Comparison of ENCODE assay signal across 25 cellular contexts in the genomic region with DNA sequence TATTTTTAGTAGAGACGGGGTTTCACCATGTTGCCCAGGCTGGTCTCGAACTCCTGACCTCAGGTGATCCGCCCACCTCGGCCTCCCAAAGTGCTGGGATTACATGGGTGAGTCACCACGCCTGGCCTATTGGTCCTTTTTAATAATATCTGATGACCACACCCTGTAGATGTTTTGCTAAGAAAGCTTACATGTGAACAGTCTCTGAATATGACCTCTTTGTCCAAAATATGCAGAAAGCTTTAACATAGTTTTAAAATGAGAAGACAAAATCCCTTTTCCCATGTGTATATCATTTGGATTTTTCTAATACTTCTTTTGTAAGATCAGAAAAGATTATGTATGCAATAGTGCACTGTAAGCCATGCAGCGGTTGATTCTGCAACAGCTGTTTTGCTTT. TPM values are rescaled to one million over a fixed set of nuclear protein-coding genes. Genes with fewer than 3 reads are reported as not detected.
DNase-seq lines count a peak whose midpoint lies in the region; ATAC-seq, FAIRE-seq and TF ChIP-seq lines count a peak whose summit lies in the region.
"Had no signal": no experiment of that assay in that cellular context is flagged by ENCODE, and none has a peak within 500 bp of the region (broad histone marks: within the 10 kb centered on the region; RNA-seq: fewer than 3 reads in every experiment).

No MANE protein-coding gene starts in this region.

- H3K9me3 Mint-ChIP-seq in astrocyte (ENCODE audit: unreplicated experiment) = no peaks in the 10 kb centered on the region
- H3K9me3 Mint-ChIP-seq: activated naive CD4-positive, alpha-beta T cell treated with anti-CD3 and anti-CD28 coated beads, Interleukin-2, amount 10 ng/mL, durations not matched to agents 7 days and 5 days; activated T-cell treated with anti-CD3 and anti-CD28 coated beads, Interleukin-2, amount 50 U/mL, for 72 hours; memory B cell; type B pancreatic cell had no signal

- H3K27me3 ChIP-seq in ACC112 (ENCODE audit: insufficient read depth, low read length) (no peaks in the 10 kb centered on the region), GM23248 (replicated peaks; ENCODE audit: insufficient read depth) (no peaks in the 10 kb centered on the region), astrocyte (ENCODE audit: insufficient read depth, low read length) (no peaks in the 10 kb centered on the region)
- H3K27me3 ChIP-seq: ascending aorta had no signal

- H4K20me1 ChIP-seq in GM23248 (ENCODE audit: insufficient read depth) (no peaks in the 10 kb centered on the region), astrocyte (ENCODE audit: insufficient read depth, low read length) (peaks cover 15% of the 10 kb centered on the region)

- H3F3A ChIP-seq in GM23248 (ENCODE audit: insufficient read depth) = peaks cover 18% of the 10 kb centered on the region; the same call in 1 of the 2 replicates

- in situ Hi-C loops in GM23248 (cut with MboI) = no loop called here

- peaks cover 8% of the 10 kb centered on the region for H3K4me1 ChIP-seq in ACC112 (ENCODE audit: control insufficient read depth, insufficient read depth, low read length, unreplicated experiment)
- peaks cover 18% of the 10 kb centered on the region for H3K4me1 ChIP-seq in GM23248 (ENCODE audit: insufficient read depth)
- H3K4me1 ChIP-seq in astrocyte (ENCODE audit: insufficient read depth, low read length) = no peaks in the 10 kb centered on the region

- H3K4me3 Mint-ChIP-seq in astrocyte (ENCODE audit: unreplicated experiment) (no peak overlapping the region), T-helper 17 cell (no peak overlapping the region)
- H3K4me3 Mint-ChIP-seq: activated naive CD4-positive, alpha-beta T cell treated with anti-CD3 and anti-CD28 coated beads, Interleukin-2, amount 10 ng/mL, durations not matched to agents 7 days and 5 days; activated T-cell treated with anti-CD3 and anti-CD28 coated beads, Interleukin-2, amount 50 U/mL, for 72 hours; CD14-positive monocyte; memory B cell; type B pancreatic cell had no signal

- no peak overlapping the region for H3K9ac ChIP-seq in GM23248
- H3K9ac ChIP-seq in astrocyte (ENCODE audit: low read length) = no peak overlapping the region

- H3K79me2 ChIP-seq in ACC112 (ENCODE audit: control insufficient read depth, insufficient read depth, low read length, unreplicated experiment) = peaks cover 46% of the 10 kb centered on the region
- peaks cover 59% of the 10 kb centered on the region for H3K79me2 ChIP-seq in GM23248 (ENCODE audit: insufficient read depth)
- H3K79me2 ChIP-seq in astrocyte (ENCODE audit: insufficient read depth, low read length) = peaks cover 54% of the 10 kb centered on the region

- H3K27me3 Mint-ChIP-seq in astrocyte (ENCODE audit: low read depth, unreplicated experiment) (no peaks in the 10 kb centered on the region), T-helper 17 cell (no peaks in the 10 kb centered on the region)
- H3K27me3 Mint-ChIP-seq: activated naive CD4-positive, alpha-beta T cell treated with anti-CD3 and anti-CD28 coated beads, Interleukin-2, amount 10 ng/mL, durations not matched to agents 7 days and 5 days; memory B cell; type B pancreatic cell had no signal

- H3K4me3 ChIP-seq in ACC112 (ENCODE audit: low read depth, low read length) = no peak overlapping the region
- H3K4me3 ChIP-seq in GM23248 = no peak overlapping the region
- no peak overlapping the region for H3K4me3 ChIP-seq in astrocyte (ENCODE audit: insufficient read depth, low read depth, low read length)
- H3K4me3 ChIP-seq in foreskin fibroblast (ENCODE audit: low read depth in 1 of 2, low read length in 2 of 2) = no peak overlapping the region
- H3K4me3 ChIP-seq: ascending aorta had no signal

- ATAC-seq in GM18502 (IDR thresholded peaks at IDR 0.05; ENCODE audit: poor library complexity, unreplicated experiment) (no peak), T-helper 17 cell (no peak), GM18868 (IDR thresholded peaks at IDR 0.05; ENCODE audit: unreplicated experiment) (no peak)
- ATAC-seq: left cardiac atrium had no signal

- no peak for FAIRE-seq in astrocyte (lab: Jason Lieb, UNC)
- FAIRE-seq: D721Med had no signal

- no peaks in the 10 kb centered on the region for H3K9me3 ChIP-seq in GM23248 (ENCODE audit: low read depth)
- H3K9me3 ChIP-seq in astrocyte (ENCODE audit: insufficient read depth, low read depth, low read length) = no peaks in the 10 kb centered on the region
- H3K9me3 ChIP-seq in T-helper 17 cell (ENCODE audit: control insufficient read depth, low read length, poor library complexity, severe bottlenecking) = no peaks in the 10 kb centered on the region
- H3K9me3 ChIP-seq: ascending aorta had no signal

- H3K36me3 ChIP-seq in ACC112 (ENCODE audit: insufficient read depth, low read length) = no peaks in the 10 kb centered on the region
- H3K36me3 ChIP-seq in GM23248 (ENCODE audit: low read depth) = no peaks in the 10 kb centered on the region
- no peaks in the 10 kb centered on the region for H3K36me3 ChIP-seq in astrocyte (ENCODE audit: insufficient read depth, low read length)
- H3K36me3 ChIP-seq: ascending aorta had no signal

- WGBS in GM23248 (ENCODE audit: low coverage in 1 of 2, low lambda C conversion rate in 2 of 2, missing lambda C conversion rate in 2 of 2), 2 experiments = 71 to 75% methylated on average over 5 to 6 of the region's 6 CpGs

- no peaks in the 10 kb centered on the region for H3K9me2 ChIP-seq in GM23248 (ENCODE audit: insufficient read depth)

- H3K27ac ChIP-seq in ACC112 (ENCODE audit: low read depth, low read length) (peak overlapping the region; percentile 31), GM23248 (peak overlapping the region; percentile 52), astrocyte (ENCODE audit: low read depth, low read length) (no peak overlapping the region)
- H3K27ac ChIP-seq: ascending aorta had no signal

- H3K27ac Mint-ChIP-seq in astrocyte (ENCODE audit: unreplicated experiment) (no peak overlapping the region), T-helper 17 cell (no peak overlapping the region)
- H3K27ac Mint-ChIP-seq: activated naive CD4-positive, alpha-beta T cell treated with anti-CD3 and anti-CD28 coated beads, Interleukin-2, amount 10 ng/mL, durations not matched to agents 7 days and 5 days; activated T-cell treated with anti-CD3 and anti-CD28 coated beads, Interleukin-2, amount 50 U/mL, for 72 hours; memory B cell; type B pancreatic cell had no signal

- H3K4me1 Mint-ChIP-seq in astrocyte (ENCODE audit: low read depth, unreplicated experiment) (peaks cover 19% of the 10 kb centered on the region), T-helper 17 cell (peaks cover 20% of the 10 kb centered on the region)

- H2AFZ ChIP-seq in ACC112 (ENCODE audit: low read length, unreplicated experiment) = no peak overlapping the region
- H2AFZ ChIP-seq in GM23248 = no peak overlapping the region
- no peak overlapping the region for H2AFZ ChIP-seq in astrocyte (ENCODE audit: low read depth, low read length)

- H3K36me3 Mint-ChIP-seq in astrocyte (ENCODE audit: low read depth, unreplicated experiment) (no peaks in the 10 kb centered on the region), T-helper 17 cell (ENCODE audit: low read depth) (peaks cover 11% of the 10 kb centered on the region)
- H3K36me3 Mint-ChIP-seq: activated naive CD4-positive, alpha-beta T cell treated with anti-CD3 and anti-CD28 coated beads, Interleukin-2, amount 10 ng/mL, durations not matched to agents 7 days and 5 days had no signal

- peak; percentile 74 for DNase-seq in GM23248
- peak; percentile 35 for DNase-seq in astrocyte (ENCODE audit: low read depth)
- peak; percentile 11 to 59 for DNase-seq in foreskin fibroblast
- no peak for DNase-seq in T-helper 17 cell
- DNase-seq in GM10266 (ENCODE audit: extremely low spot score) = no peak
- DNase-seq: 8988T; activated CD4-positive, alpha-beta T cell treated with anti-CD3 and anti-CD28 coated beads for 4 hours; activated naive CD4-positive, alpha-beta T cell treated with anti-CD3 and anti-CD28 coated beads, Interleukin-2, amount 10 ng/mL, durations not matched to agents 7 days and 5 days; activated T-cell treated with anti-CD3 and anti-CD28 coated beads, Interleukin-2, amount 50 U/mL, for 72 hours; cerebellar nuclear complex; effector CD8-positive, alpha-beta T cell; erythroblast; left cardiac atrium; NCI-H1417; NCI-H510A; SHP77 treated with DMSO at 0.1 percent for 48 hours; T-helper 1 cell had no signal

- no peak for TF ChIP-seq CTCF in astrocyte (IDR thresholded peaks at IDR 0.05; ENCODE audit: insufficient read depth, low read depth, low read length)
- no peak for TF ChIP-seq CTCF in foreskin fibroblast (IDR thresholded peaks at IDR 0.05; ENCODE audit: low read depth, low read length)
- no peak for TF ChIP-seq CTCF in GM10266 (IDR thresholded peaks at IDR 0.05; ENCODE audit: control insufficient read depth, insufficient read depth, low read depth, missing control alignments)

- H3K4me2 ChIP-seq in GM23248 (ENCODE audit: unreplicated experiment) = no peak overlapping the region
- H3K4me2 ChIP-seq in astrocyte (ENCODE audit: low read length) = no peak overlapping the region

RNA-seq across cellular contexts. Expression of gene MCU, which starts 38.5 kb away (rescaled TPM):
- total RNA-seq in GM23248 (2014; rRNA removed; shearing (Covaris generic)) = 29.5 and 57.7 TPM in 2 replicates
- 30.9 and 34.0 TPM in 2 replicates for polyA plus RNA-seq in GM23248 (2016; fragmentation: Nextera tagmentation; extraction: Ambion mirVana)
- total RNA-seq in astrocyte = 29.3 and 31.8 TPM in 2 replicates
- total RNA-seq in T-helper 17 cell = 10 to 100 TPM; 12.6 to 14.4 TPM

Comparison
In these comparisons a context has a peak if more than half of its experiments do, and no peak if none do; other contexts are left out.
1. DNase-seq: peak in GM23248 (single experiment), astrocyte (single experiment) and foreskin fibroblast (2 of 2); none in T-helper 17 cell (0 of 3) and GM10266 (single experiment).